In genomic region chr22:33300165-33300564, GRCh38 we compare ENCODE assay signal across 16 cellular contexts.
DNase-seq lines count a peak whose midpoint lies in the region; ATAC-seq and TF ChIP-seq lines count a peak whose summit lies in the region.
"Had no signal": no experiment of that assay in that cellular context is flagged by ENCODE, and none has a peak within 500 bp of the region (broad histone marks: within the 10 kb centered on the region; RNA-seq: fewer than 3 reads in every experiment).

No MANE protein-coding gene starts in this region.

- H2BK5ac ChIP-seq in neuronal stem cell (ENCODE audit: low read length) = no peak overlapping the region

- no peak overlapping the region for H4K91ac ChIP-seq in neuronal stem cell (ENCODE audit: low read depth, low read length, poor library complexity)

- H3K23ac ChIP-seq in neuronal stem cell (ENCODE audit: low read depth, low read length, poor library complexity) = peak overlapping the region; percentile 10

- no peak overlapping the region for H4K8ac ChIP-seq in neuronal stem cell (ENCODE audit: low read depth, low read length)

- H2BK12ac ChIP-seq in neuronal stem cell (ENCODE audit: low read length) = no peak overlapping the region

- no peaks in the 10 kb centered on the region for H3K79me1 ChIP-seq in neuronal stem cell (ENCODE audit: low read depth, low read length)

- H3K9me3 ChIP-seq in OCI-LY7 (ENCODE audit: low read length) (no peaks in the 10 kb centered on the region), neuronal stem cell (replicated peaks in 1 of 2; ENCODE audit: control insufficient read depth in 2 of 2, insufficient read depth in 1 of 2, low read depth in 1 of 2, low read length in 2 of 2) (peaks cover 0 to 2% of the 10 kb centered on the region in 2 donors)
- H3K9me3 ChIP-seq: esophagus muscularis mucosa had no signal

- peak overlapping the region; percentile 100 for H3K27ac ChIP-seq in OCI-LY7 (ENCODE audit: low read depth, low read length, poor library complexity, severe bottlenecking)
- no peak overlapping the region for H3K27ac ChIP-seq in neuronal stem cell (replicated peaks; ENCODE audit: low read length)
- H3K27ac ChIP-seq: esophagus muscularis mucosa, HL-60, parathyroid adenoma had no signal

- POLR2A ChIA-PET in OCI-LY7 (lab: Charles Lee) = interaction anchor here (0.7 to 5.4 kb wide), 24 partner anchors 9 to 621 kb away, joined by 3 to 62 read pairs (median 5); no protein-coding TSS in a partner anchor

- CTCF ChIA-PET in OCI-LY7 (lab: Charles Lee; ENCODE audit: unreplicated experiment) = interaction anchor here (0.6 to 2.4 kb wide), 9 partner anchors 8 to 622 kb away, joined by 3 to 10 read pairs (median 4); no protein-coding TSS in a partner anchor

- H3K4me1 ChIP-seq in OCI-LY7 (ENCODE audit: insufficient read depth, low read length, poor library complexity, severe bottlenecking) = peaks cover 77% of the 10 kb centered on the region
- peaks cover 7 to 10% of the 10 kb centered on the region in 2 donors for H3K4me1 ChIP-seq in neuronal stem cell (ENCODE audit: control insufficient read depth in 2 of 2, insufficient read depth in 1 of 2, low read depth in 1 of 2, low read length in 2 of 2)
- H3K4me1 ChIP-seq: parathyroid adenoma had no signal

- peak; percentile 12 for DNase-seq in GM12865 (ENCODE audit: low read depth)
- peak; percentile 82 for DNase-seq in OCI-LY7 (ENCODE audit: low spot score)
- no peak for DNase-seq in neuronal stem cell (ENCODE audit: low spot score)
- no peak for DNase-seq in activated naive CD4-positive, alpha-beta T cell treated with anti-CD3 and anti-CD28 coated beads, Interleukin-2, amount 50 U/mL, for 72 hours (ENCODE audit: low spot score in 2 of 2)
- DNase-seq in UCSD-AML1 (lab: John Stamatoyannopoulos, UW; ENCODE audit: unreplicated experiment) = no peak
- DNase-seq in HUDEP-2 (lab: John Stamatoyannopoulos, UW; ENCODE audit: unreplicated experiment in 76 of 76) = no peak
- DNase-seq: activated CD4-positive, alpha-beta T cell treated with anti-CD3 and anti-CD28 coated beads, Interleukin-2, amount 10 ng/mL, durations not matched to agents 7 days and 5 days; activated CD8-positive, alpha-beta memory T cell treated with anti-CD3 and anti-CD28 coated beads, Interleukin-2, amount 50 U/mL, for 4 hours; activated effector memory CD4-positive, alpha-beta T cell treated with anti-CD3 and anti-CD28 coated beads, Interleukin-2, amount 50 U/mL, for 16 hours; central memory CD4-positive, alpha-beta T cell; stimulated activated CD8-positive, alpha-beta memory T cell treated with anti-CD3 and anti-CD28 coated beads, Interleukin-4, amount 100 ng/mL, for 48 hours had no signal

- intact Hi-C loops in OCI-LY7 (cut with micrococcal nuclease; ENCODE audit: unreplicated experiment) = loop anchor here (2.0 to 5.0 kb wide), 4 partner anchors 87 to 542 kb away; no protein-coding TSS in a partner anchor

- peak overlapping the region; percentile 96 for H3K4me2 ChIP-seq in OCI-LY7 (ENCODE audit: low read length)
- H3K4me2 ChIP-seq in neuronal stem cell (ENCODE audit: insufficient read depth, low read length, poor library complexity, severe bottlenecking) = no peak overlapping the region
- H3K4me2 ChIP-seq: smooth muscle cell had no signal

- H2BK120ac ChIP-seq in neuronal stem cell (ENCODE audit: low read depth, low read length) = no peak overlapping the region

- no peak overlapping the region for H2AK5ac ChIP-seq in neuronal stem cell (ENCODE audit: low read depth, low read length)

- H3K18ac ChIP-seq in neuronal stem cell (ENCODE audit: low read length) = no peak overlapping the region

- no peak overlapping the region for H2BK15ac ChIP-seq in neuronal stem cell (ENCODE audit: low read length)

- H3K4me3 ChIP-seq in GM12865 (ENCODE audit: low read depth, low read length) (peak overlapping the region; percentile 34; the same call in 1 of the 2 replicates), OCI-LY7 (ENCODE audit: low read depth, low read length, poor library complexity, severe bottlenecking) (peak overlapping the region; percentile 64), neuronal stem cell (ENCODE audit: low read length in 2 of 2) (no peak overlapping the region)
- H3K4me3 ChIP-seq: esophagus muscularis mucosa, smooth muscle cell had no signal

- H3K4ac ChIP-seq in neuronal stem cell (ENCODE audit: low read length) = no peak overlapping the region

- H3K14ac ChIP-seq in neuronal stem cell (ENCODE audit: low read length) = no peak overlapping the region

- H3K27ac Mint-ChIP-seq in activated naive CD4-positive, alpha-beta T cell treated with anti-CD3 and anti-CD28 coated beads, Interleukin-2, amount 50 U/mL, for 72 hours = no peak overlapping the region
- H3K27ac Mint-ChIP-seq: activated CD4-positive, alpha-beta T cell treated with anti-CD3 and anti-CD28 coated beads, Interleukin-2, amount 10 ng/mL, durations not matched to agents 7 days and 5 days had no signal

- no peaks in the 10 kb centered on the region for H3K9me3 Mint-ChIP-seq in activated naive CD4-positive, alpha-beta T cell treated with anti-CD3 and anti-CD28 coated beads, Interleukin-2, amount 50 U/mL, for 72 hours
- H3K9me3 Mint-ChIP-seq: activated CD4-positive, alpha-beta T cell treated with anti-CD3 and anti-CD28 coated beads, Interleukin-2, amount 10 ng/mL, durations not matched to agents 7 days and 5 days had no signal

- no CpG with 5 or more reads among the region's 1 CpG for WGBS in neuronal stem cell (ENCODE audit: extremely low coverage in 2 of 2, insufficient read length in 2 of 2, insufficient replicate concordance in 1 of 2), 2 donors

- H3K36me3 ChIP-seq in OCI-LY7 (ENCODE audit: insufficient read depth, low read length) (no peaks in the 10 kb centered on the region), neuronal stem cell (replicated peaks in 1 of 2; ENCODE audit: control insufficient read depth in 2 of 2, insufficient read depth in 2 of 2, low read length in 2 of 2) (peaks cover 2 to 4% of the 10 kb centered on the region in 2 donors)

- peak; percentile 4 for ATAC-seq in GM21515 (IDR thresholded peaks at IDR 0.05; ENCODE audit: unreplicated experiment)
- ATAC-seq in activated naive CD4-positive, alpha-beta T cell treated with anti-CD3 and anti-CD28 coated beads, Interleukin-2, amount 50 U/mL, for 72 hours = no peak

- H2AFZ ChIP-seq in OCI-LY7 (ENCODE audit: low read length) (peak overlapping the region; percentile 22; the same call in 1 of the 2 replicates), neuronal stem cell (ENCODE audit: low read length) (no peak overlapping the region)
- H2AFZ ChIP-seq: parathyroid adenoma had no signal

- no peaks in the 10 kb centered on the region for H3K9me2 ChIP-seq in OCI-LY7 (ENCODE audit: insufficient read depth, low read length)

- no peaks in the 10 kb centered on the region for H3K27me3 ChIP-seq in neuronal stem cell (ENCODE audit: control insufficient read depth in 3 of 3, insufficient read depth in 3 of 3, low read depth in 1 of 3, low read length in 3 of 3)
- H3K27me3 ChIP-seq: esophagus muscularis mucosa had no signal

- BruUV-seq in OCI-LY7 (replicated peaks; lab: Mats Ljungman, UMichigan) = TSS peak; percentile 99

- H3K36me3 Mint-ChIP-seq in activated naive CD4-positive, alpha-beta T cell treated with anti-CD3 and anti-CD28 coated beads, Interleukin-2, amount 50 U/mL, for 72 hours = no peaks in the 10 kb centered on the region

- TF ChIP-seq CTCF in GM12865 (IDR thresholded peaks at IDR 0.05; ENCODE audit: insufficient read depth, low read depth, low read length, missing control alignments) (no peak), OCI-LY7 (conservative IDR thresholded peaks at IDR 0.05; ENCODE audit: low read length) (no peak)

- H3K9ac ChIP-seq in neuronal stem cell (ENCODE audit: low read depth, low read length, poor library complexity) = no peak overlapping the region
- H3K9ac ChIP-seq: parathyroid adenoma had no signal

- no peaks in the 10 kb centered on the region for H3K79me2 ChIP-seq in OCI-LY7 (ENCODE audit: insufficient read depth, low read depth, low read length)
- H3K79me2 ChIP-seq: parathyroid adenoma had no signal

- H4K20me1 ChIP-seq in OCI-LY7 (ENCODE audit: insufficient read depth, low read length) = no peaks in the 10 kb centered on the region

Comparison
In these comparisons a context has a peak if more than half of its experiments do, and no peak if none do; other contexts are left out.
1. DNase-seq: peak in GM12865 (single experiment) and OCI-LY7 (single experiment); none in neuronal stem cell (single experiment), activated naive CD4-positive, alpha-beta T cell treated with anti-CD3 and anti-CD28 coated beads, Interleukin-2, amount 50 U/mL, for 72 hours (0 of 2), UCSD-AML1 (single experiment) and HUDEP-2 (0 of 76).
2. H3K4me3 ChIP-seq: peak in GM12865 (single experiment) and OCI-LY7 (single experiment); none in neuronal stem cell (0 of 2).